In genomic region chr13:70043685-70044084, GRCh38 we compare ENCODE assay signal across 15 cellular contexts.
DNase-seq lines count a peak whose midpoint lies in the region; ATAC-seq, FAIRE-seq and TF ChIP-seq lines count a peak whose summit lies in the region.
"Had no signal": no experiment of that assay in that cellular context is flagged by ENCODE, and none has a peak within 500 bp of the region (broad histone marks: within the 10 kb centered on the region; RNA-seq: fewer than 3 reads in every experiment).

No MANE protein-coding gene starts in this region.

- no peaks in the 10 kb centered on the region for H3K27me3 ChIP-seq in endothelial cell of umbilical vein (ENCODE audit: control insufficient read depth in 2 of 2, insufficient read depth in 2 of 2, low read length in 2 of 2)
- H3K27me3 ChIP-seq: ascending aorta; BLaER1 treated with 17β-estradiol and CSF1 and Interleukin-3, amounts not matched to agents 10 nM and 100 nM; sigmoid colon had no signal

- H3K27me3 Mint-ChIP-seq in immature natural killer cell (ENCODE audit: low read depth in 3 of 3) = no peaks in the 10 kb centered on the region
- H3K27me3 Mint-ChIP-seq: type B pancreatic cell had no signal

- no peaks in the 10 kb centered on the region for H3K36me3 ChIP-seq in endothelial cell of umbilical vein (ENCODE audit: control insufficient read depth in 2 of 2, extremely low read depth in 1 of 2, insufficient read depth in 2 of 2, low read length in 2 of 2)
- H3K36me3 ChIP-seq: ascending aorta; BLaER1 treated with 17β-estradiol and CSF1 and Interleukin-3, amounts not matched to agents 10 nM and 100 nM; sigmoid colon had no signal

- no peak for TF ChIP-seq POLR2A in endothelial cell of umbilical vein (IDR thresholded peaks at IDR 0.05; ENCODE audit: low read depth, low read length)

- no peak for DNase-seq in endothelial cell of umbilical vein (ENCODE audit: low read depth, low spot score)
- DNase-seq in Right ventricle myocardium inferior (ENCODE audit: missing footprints) = no peak
- no peak for DNase-seq in immature natural killer cell
- no peak for DNase-seq in HK-2 (ENCODE audit: unreplicated experiment)
- DNase-seq in DMS 273 treated with DMSO at 0.1 percent for 48 hours (lab: John Stamatoyannopoulos, UW) = no peak
- DNase-seq: activated T-cell treated with anti-CD3 and anti-CD28 coated beads, Interleukin-2, amount 50 U/mL, for 1 hour; NCI-H146; sigmoid colon had no signal

- no peaks in the 10 kb centered on the region for H4K20me1 ChIP-seq in endothelial cell of umbilical vein (replicated peaks; ENCODE audit: control insufficient read depth, extremely low read depth, insufficient read depth, low read length)
- H4K20me1 ChIP-seq: BLaER1 treated with 17β-estradiol and CSF1 and Interleukin-3, amounts not matched to agents 10 nM and 100 nM had no signal

- intact Hi-C loops in endothelial cell of umbilical vein (cut with micrococcal nuclease) (no loop called here), Right ventricle myocardium inferior (cut with DNase I) (no loop called here)

- no peaks in the 10 kb centered on the region for H3K79me2 ChIP-seq in endothelial cell of umbilical vein (ENCODE audit: control insufficient read depth, insufficient read depth, low read length)

- no peak for FAIRE-seq in endothelial cell of umbilical vein (lab: Jason Lieb, UNC)
- FAIRE-seq: TTC549 had no signal

- H3K9me3 Mint-ChIP-seq in immature natural killer cell = peaks cover 16 to 46% (median 33%) of the 10 kb centered on the region in 6 donors
- H3K9me3 Mint-ChIP-seq: type B pancreatic cell had no signal

- H3K4me3 Mint-ChIP-seq in immature natural killer cell = no peak overlapping the region
- H3K4me3 Mint-ChIP-seq: type B pancreatic cell had no signal

- peaks cover 0 to 5% (median 0%) of the 10 kb centered on the region in 3 donors for H3K36me3 Mint-ChIP-seq in immature natural killer cell
- H3K36me3 Mint-ChIP-seq: type B pancreatic cell had no signal

- H3K27ac ChIP-seq in endothelial cell of umbilical vein (ENCODE audit: insufficient read depth, low read depth, low read length) = no peak overlapping the region
- H3K27ac ChIP-seq: ascending aorta, sigmoid colon had no signal

- no peaks in the 10 kb centered on the region for H3K9me3 ChIP-seq in endothelial cell of umbilical vein (replicated peaks; ENCODE audit: control insufficient read depth, insufficient read depth, low read length)
- H3K9me3 ChIP-seq: ascending aorta, sigmoid colon had no signal

- H3K4me2 ChIP-seq in endothelial cell of umbilical vein (ENCODE audit: insufficient read depth, low read length) = no peak overlapping the region

- H3K27ac Mint-ChIP-seq in immature natural killer cell = no peak overlapping the region
- H3K27ac Mint-ChIP-seq: type B pancreatic cell had no signal

- peak; percentile 71 for ATAC-seq in GM18517 (IDR thresholded peaks at IDR 0.05; ENCODE audit: unreplicated experiment)
- peak; percentile 88 for ATAC-seq in HG02759 (IDR thresholded peaks at IDR 0.05; ENCODE audit: unreplicated experiment)
- peak; percentile 36 for ATAC-seq in HG03558 (IDR thresholded peaks at IDR 0.05; ENCODE audit: extremely low read depth, unreplicated experiment)
- no peak for ATAC-seq in Right ventricle myocardium inferior

- H3K4me1 ChIP-seq in endothelial cell of umbilical vein (ENCODE audit: control insufficient read depth, extremely low read depth, insufficient read depth, low read length) = no peaks in the 10 kb centered on the region
- H3K4me1 ChIP-seq: ascending aorta, sigmoid colon had no signal

- H2AFZ ChIP-seq in endothelial cell of umbilical vein (ENCODE audit: low read depth, low read length) = no peak overlapping the region

- H3K9me1 ChIP-seq in endothelial cell of umbilical vein (replicated peaks; ENCODE audit: control insufficient read depth, extremely low read depth, insufficient read depth, low read length) = no peaks in the 10 kb centered on the region

- H3K4me3 ChIP-seq in endothelial cell of umbilical vein (replicated peaks in 1 of 3; ENCODE audit: insufficient read depth in 1 of 3, low read depth in 1 of 3, low read length in 3 of 3) = no peak overlapping the region
- H3K4me3 ChIP-seq: ascending aorta; BLaER1 treated with 17β-estradiol and CSF1 and Interleukin-3, amounts not matched to agents 10 nM and 100 nM; sigmoid colon had no signal

- CTCF ChIA-PET in endothelial cell of umbilical vein (lab: Charles Lee) = no interaction called here

- H3K4me1 Mint-ChIP-seq in immature natural killer cell = no peaks in the 10 kb centered on the region

- BruUV-seq in endothelial cell of umbilical vein (replicated peaks; lab: Mats Ljungman, UMichigan) = no TSS peak

- H3K9ac ChIP-seq in endothelial cell of umbilical vein (replicated peaks; ENCODE audit: extremely low read depth, insufficient read depth, low read length) = no peak overlapping the region

- POLR2A ChIA-PET in endothelial cell of umbilical vein (lab: Charles Lee) = no interaction called here

- TF ChIP-seq CTCF in endothelial cell of umbilical vein (IDR thresholded peaks at IDR 0.05; ENCODE audit: extremely low read depth in 1 of 2, insufficient read depth in 1 of 2, low read depth in 1 of 2, low read length in 2 of 2) = no peak

- dilution Hi-C loops in endothelial cell of umbilical vein (cut with MboI; ENCODE audit: extremely low pct_ligation_motif_present, low sequenced_read_pairs) = no loop called here

TF ChIP-seq in endothelial cell of umbilical vein, 7 proteins besides CTCF, POLR2A, EP300 and RAD21:
- TF ChIP-seq FOS (IDR thresholded peaks at IDR 0.05; ENCODE audit: borderline replicate concordance, insufficient read depth, low read length) (peak; percentile 32), MYC (IDR thresholded peaks at IDR 0.05; ENCODE audit: low read depth, low read length) (no peak)
TF ChIP-seq in endothelial cell of umbilical vein: peak in this region for 1.
